ENCODE assay signal across 1 cellular context in the genomic region with DNA sequence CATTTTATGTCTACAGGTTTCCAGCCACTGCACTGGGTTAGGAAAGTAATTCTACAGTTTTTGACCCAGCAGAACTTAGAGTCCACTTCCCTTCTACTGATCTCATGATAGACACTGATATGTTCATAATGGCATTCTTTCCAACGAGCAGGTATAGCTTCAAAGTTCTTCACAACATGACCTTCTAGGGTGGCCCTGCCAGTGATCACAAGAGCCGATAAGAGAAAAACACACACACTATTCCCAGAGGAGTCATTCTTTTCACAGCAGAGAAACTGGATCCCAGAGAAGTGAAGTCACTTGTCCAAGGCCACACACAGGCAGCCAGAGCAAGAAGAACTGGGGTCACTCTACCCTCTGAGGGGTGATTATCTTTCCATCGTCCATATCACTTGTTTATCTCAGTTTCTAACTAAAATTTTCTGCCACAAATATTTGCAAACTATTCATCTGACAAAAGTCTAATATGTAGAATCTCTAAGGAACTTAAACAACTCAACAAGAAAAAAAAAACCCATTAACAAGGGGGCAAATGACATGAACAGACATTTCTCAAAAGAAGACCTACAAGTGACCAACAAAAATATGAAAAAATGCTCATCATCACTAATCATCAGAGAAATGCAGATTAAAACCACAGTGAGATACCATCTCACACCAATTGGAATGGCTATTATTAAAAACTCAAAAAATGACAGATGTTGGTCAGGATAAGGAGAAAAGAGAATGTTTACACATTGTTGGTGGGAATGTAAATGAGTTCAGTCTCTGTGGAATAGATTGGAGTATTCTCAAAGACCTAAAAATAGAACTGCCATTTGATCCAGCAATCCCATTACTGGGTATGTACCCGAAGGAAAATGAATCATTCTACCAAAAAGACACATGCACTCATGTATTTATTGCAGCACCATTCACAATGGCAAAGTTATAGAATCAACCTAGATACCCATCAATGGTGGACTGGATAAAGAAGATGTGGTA.
A peak's percentile ranks its signal among the peaks of the same experiment; 100 is the strongest.
TF ChIP-seq lines count a peak whose summit lies in the region.

No MANE protein-coding gene starts in this region.

TF ChIP-seq in HepG2, 621 proteins besides CTCF, POLR2A, EP300 and RAD21 (continued from another document and continues in another):
- TF ChIP-seq ZMYM4 (CRISPR knock-in tag; IDR thresholded peaks at IDR 0.05) (peak; percentile 67; the same call in 1 of the 2 replicates), NBN (conservative IDR thresholded peaks at IDR 0.05) (no peak), NR2F1 (CRISPR knock-in tag; IDR thresholded peaks at IDR 0.05) (peak; percentile 67 to 75; a peak in 3 of 4 replicates), KDM5A (IDR thresholded peaks at IDR 0.05; ENCODE audit: borderline replicate concordance, low read length) (no peak), JARID2 (CRISPR knock-in tag; IDR thresholded peaks at IDR 0.05; ENCODE audit: insufficient replicate concordance) (peak; percentile 58), NONO (IDR thresholded peaks at IDR 0.05) (no peak), NONO (CRISPR knock-in tag; conservative IDR thresholded peaks at IDR 0.05) (no peak), ZHX1 (CRISPR knock-in tag; IDR thresholded peaks at IDR 0.05; ENCODE audit: low read depth) (no peak), ZNF263 (CRISPR knock-in tag; IDR thresholded peaks at IDR 0.05) (no peak), ZNF780A (CRISPR knock-in tag; IDR thresholded peaks at IDR 0.05) (no peak), ZNF33A (CRISPR knock-in tag; IDR thresholded peaks at IDR 0.05; ENCODE audit: borderline replicate concordance) (no peak), SOX5 (CRISPR knock-in tag; IDR thresholded peaks at IDR 0.05; ENCODE audit: borderline replicate concordance) (peak; percentile 77; the same call in 1 of the 2 replicates), RBM22 (optimal IDR thresholded peaks at IDR 0.05; ENCODE audit: low read length) (no peak), ZEB1 (IDR thresholded peaks at IDR 0.05; ENCODE audit: insufficient replicate concordance, low read depth) (peak; percentile 53), SOX6 (IDR thresholded peaks at IDR 0.05) (no peak), SOX6 (CRISPR knock-in tag; IDR thresholded peaks at IDR 0.05) (peak; percentile 86), ZNF205 (CRISPR knock-in tag; IDR thresholded peaks at IDR 0.05) (no peak), HNF4G (IDR thresholded peaks at IDR 0.05; ENCODE audit: borderline replicate concordance, low read depth, low read length) (0 out of 2 replicates have a peak, but pooled peaks have one; percentile 26), HNF4G (CRISPR knock-in tag; IDR thresholded peaks at IDR 0.05; ENCODE audit: borderline replicate concordance, low read depth) (no peak), ZNF143 (CRISPR knock-in tag; IDR thresholded peaks at IDR 0.05) (no peak), CHCHD3 (CRISPR knock-in tag; IDR thresholded peaks at IDR 0.05) (no peak), RBFOX2 (IDR thresholded peaks at IDR 0.05; ENCODE audit: low read depth, low read length) (no peak), ZNF12 (CRISPR knock-in tag; IDR thresholded peaks at IDR 0.05) (peak; percentile 35; the same call in 1 of the 2 replicates), HMG20A (CRISPR knock-in tag; IDR thresholded peaks at IDR 0.05; ENCODE audit: borderline replicate concordance) (peak; percentile 96), RFXANK (CRISPR knock-in tag; IDR thresholded peaks at IDR 0.05) (0 out of 2 replicates have a peak, but pooled peaks have one; percentile 44), ZBED4 (CRISPR knock-in tag; IDR thresholded peaks at IDR 0.05; ENCODE audit: borderline replicate concordance) (peak; percentile 95), TCF12 (IDR thresholded peaks at IDR 0.05) (no peak), TCF12 (CRISPR knock-in tag; IDR thresholded peaks at IDR 0.05) (no peak), ZBTB7B (CRISPR knock-in tag; IDR thresholded peaks at IDR 0.05) (peak; percentile 70; the same call in 1 of the 2 replicates), ZNF672 (CRISPR knock-in tag; IDR thresholded peaks at IDR 0.05) (no peak), FOXA3 (CRISPR knock-in tag; IDR thresholded peaks at IDR 0.05) (peak; percentile 51; the same call in 1 of the 2 replicates), SAP130 (CRISPR knock-in tag; IDR thresholded peaks at IDR 0.05; ENCODE audit: low read depth) (peak; percentile 51; the same call in 1 of the 2 replicates), ZNF839 (CRISPR knock-in tag; IDR thresholded peaks at IDR 0.05; ENCODE audit: borderline replicate concordance) (no peak), JUN (CRISPR knock-in tag; IDR thresholded peaks at IDR 0.05) (peak; percentile 53; the same call in 1 of the 2 replicates), ZBTB20 (CRISPR knock-in tag; IDR thresholded peaks at IDR 0.05; ENCODE audit: borderline replicate concordance, low read depth) (0 out of 2 replicates have a peak, but pooled peaks have one; percentile 70), ZSCAN20 (CRISPR knock-in tag; IDR thresholded peaks at IDR 0.05; ENCODE audit: borderline replicate concordance) (0 out of 2 replicates have a peak, but pooled peaks have one; percentile 56), JDP2 (CRISPR knock-in tag; IDR thresholded peaks at IDR 0.05; ENCODE audit: borderline replicate concordance) (no peak), SMARCE1 (IDR thresholded peaks at IDR 0.05; ENCODE audit: borderline replicate concordance) (no peak), ZNF546 (CRISPR knock-in tag; conservative IDR thresholded peaks at IDR 0.05) (no peak), BCLAF1 (IDR thresholded peaks at IDR 0.05) (no peak), HNF4A (CRISPR knock-in tag; IDR thresholded peaks at IDR 0.05) (peak; percentile 73; the same call in 1 of the 2 replicates), TBX2 (CRISPR knock-in tag; IDR thresholded peaks at IDR 0.05; ENCODE audit: borderline replicate concordance) (peak; percentile 31; the same call in 1 of the 2 replicates), SRSF9 (IDR thresholded peaks at IDR 0.05; ENCODE audit: borderline replicate concordance, insufficient read depth, low read depth, low read length, poor library complexity, severe bottlenecking) (no peak), ZNF484 (CRISPR knock-in tag; IDR thresholded peaks at IDR 0.05; ENCODE audit: borderline replicate concordance, low read depth) (no peak), PHF21A (CRISPR knock-in tag; IDR thresholded peaks at IDR 0.05) (peak; percentile 50; the same call in 1 of the 2 replicates), PPARG (CRISPR knock-in tag; conservative IDR thresholded peaks at IDR 0.05) (peak; percentile 56; the same call in 1 of the 2 replicates), ZNF761 (CRISPR knock-in tag; conservative IDR thresholded peaks at IDR 0.05) (0 out of 2 replicates have a peak, but pooled peaks have one; percentile 20), SMARCC2 (IDR thresholded peaks at IDR 0.05) (no peak), ZNF781 (CRISPR knock-in tag; IDR thresholded peaks at IDR 0.05; ENCODE audit: borderline replicate concordance, not compliant biosample characterization) (no peak), GABPB1 (CRISPR knock-in tag; IDR thresholded peaks at IDR 0.05) (no peak)
- TF ChIP-seq, protein P1, sequence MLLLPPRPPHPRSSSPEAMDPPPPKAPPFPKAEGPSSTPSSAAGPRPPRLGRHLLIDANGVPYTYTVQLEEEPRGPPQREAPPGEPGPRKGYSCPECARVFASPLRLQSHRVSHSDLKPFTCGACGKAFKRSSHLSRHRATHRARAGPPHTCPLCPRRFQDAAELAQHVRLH (CRISPR knock-in tag; IDR thresholded peaks at IDR 0.05; ENCODE audit: borderline replicate concordance, low read depth), result peak; percentile 69; the same call in 1 of the 2 replicates
- TF ChIP-seq, protein P2, sequence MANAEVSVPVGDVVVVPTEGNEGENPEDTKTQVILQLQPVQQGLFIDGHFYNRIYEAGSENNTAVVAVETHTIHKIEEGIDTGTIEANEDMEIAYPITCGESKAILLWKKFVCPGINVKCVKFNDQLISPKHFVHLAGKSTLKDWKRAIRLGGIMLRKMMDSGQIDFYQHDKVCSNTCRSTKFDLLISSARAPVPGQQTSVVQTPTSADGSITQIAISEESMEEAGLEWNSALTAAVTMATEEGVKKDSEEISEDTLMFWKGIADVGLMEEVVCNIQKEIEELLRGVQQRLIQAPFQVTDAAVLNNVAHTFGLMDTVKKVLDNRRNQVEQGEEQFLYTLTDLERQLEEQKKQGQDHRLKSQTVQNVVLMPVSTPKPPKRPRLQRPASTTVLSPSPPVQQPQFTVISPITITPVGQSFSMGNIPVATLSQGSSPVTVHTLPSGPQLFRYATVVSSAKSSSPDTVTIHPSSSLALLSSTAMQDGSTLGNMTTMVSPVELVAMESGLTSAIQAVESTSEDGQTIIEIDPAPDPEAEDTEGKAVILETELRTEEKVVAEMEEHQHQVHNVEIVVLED (CRISPR knock-in tag; IDR thresholded peaks at IDR 0.05; ENCODE audit: borderline replicate concordance), result no peak
- TF ChIP-seq, protein P3, sequence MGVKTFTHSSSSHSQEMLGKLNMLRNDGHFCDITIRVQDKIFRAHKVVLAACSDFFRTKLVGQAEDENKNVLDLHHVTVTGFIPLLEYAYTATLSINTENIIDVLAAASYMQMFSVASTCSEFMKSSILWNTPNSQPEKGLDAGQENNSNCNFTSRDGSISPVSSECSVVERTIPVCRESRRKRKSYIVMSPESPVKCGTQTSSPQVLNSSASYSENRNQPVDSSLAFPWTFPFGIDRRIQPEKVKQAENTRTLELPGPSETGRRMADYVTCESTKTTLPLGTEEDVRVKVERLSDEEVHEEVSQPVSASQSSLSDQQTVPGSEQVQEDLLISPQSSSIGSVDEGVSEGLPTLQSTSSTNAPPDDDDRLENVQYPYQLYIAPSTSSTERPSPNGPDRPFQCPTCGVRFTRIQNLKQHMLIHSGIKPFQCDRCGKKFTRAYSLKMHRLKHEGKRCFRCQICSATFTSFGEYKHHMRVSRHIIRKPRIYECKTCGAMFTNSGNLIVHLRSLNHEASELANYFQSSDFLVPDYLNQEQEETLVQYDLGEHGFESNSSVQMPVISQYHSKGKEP (CRISPR knock-in tag; IDR thresholded peaks at IDR 0.05), result no peak
